ENCODE assay signal across 27 cellular contexts in genomic region chr4:7979652-7979968, GRCh38. TPM values are rescaled to one million over a fixed set of nuclear protein-coding genes. Genes with fewer than 3 reads are reported as not detected.
DNase-seq lines count a peak whose midpoint lies in the region; ATAC-seq, FAIRE-seq and TF ChIP-seq lines count a peak whose summit lies in the region.
"Had no signal": no experiment of that assay in that cellular context is flagged by ENCODE, and none has a peak within 500 bp of the region (broad histone marks: within the 10 kb centered on the region; RNA-seq: fewer than 3 reads in every experiment).

No MANE protein-coding gene starts in this region.

- H3K79me2 ChIP-seq in HepG2 (ENCODE audit: insufficient read depth, low read length) = no peaks in the 10 kb centered on the region

- H3K4me1 ChIP-seq in HUES64 (ENCODE audit: insufficient read depth, low read length) = peaks cover 23% of the 10 kb centered on the region
- peaks cover 17% of the 10 kb centered on the region for H3K4me1 ChIP-seq in colonic mucosa
- peaks cover 13 to 20% (median 15%) of the 10 kb centered on the region in 4 donors for H3K4me1 ChIP-seq in esophagus muscularis mucosa
- peaks cover 26% of the 10 kb centered on the region for H3K4me1 ChIP-seq in HepG2 (ENCODE audit: insufficient read depth, low read length)
- H3K4me1 ChIP-seq: BLaER1 had no signal

- TF ChIP-seq POLR2A in esophagus muscularis mucosa (IDR thresholded peaks at IDR 0.05; ENCODE audit: low read depth) (no peak), HepG2 (IDR thresholded peaks at IDR 0.05; ENCODE audit: insufficient read depth in 1 of 2, low read depth in 2 of 2, low read length in 2 of 2) (no peak)

- H3K4me3 Mint-ChIP-seq in nephron = no peak overlapping the region
- H3K4me3 Mint-ChIP-seq in natural killer cell treated with Interleukin-12 subunit alpha and Interleukin-12 subunit beta and Interleukin-15 and Interleukin-18, amount 100 ng/mL, for 72 hours = no peak overlapping the region
- H3K4me3 Mint-ChIP-seq: activated T-cell treated with anti-CD3 and anti-CD28 coated beads, Interleukin-2, amount 50 U/mL, for 72 hours; stimulated activated naive CD8-positive, alpha-beta T cell treated with anti-CD3 and anti-CD28 coated beads, Interleukin-15, amount 100 ng/mL, for 72 hours had no signal

- H3K27ac ChIP-seq in AG04450 (ENCODE audit: low read depth, low read length) = peak overlapping the region; percentile 0
- peak overlapping the region; percentile 39; the same call in 1 of the 2 replicates for H3K27ac ChIP-seq in HUES64 (ENCODE audit: low read depth, low read length)
- H3K27ac ChIP-seq in colonic mucosa = peak overlapping the region; percentile 88
- no peak overlapping the region for H3K27ac ChIP-seq in esophagus muscularis mucosa (replicated peaks in 1 of 4)
- no peak overlapping the region for H3K27ac ChIP-seq in HepG2 (ENCODE audit: extremely low read length, insufficient read depth, low read length)
- H3K27ac ChIP-seq: BLaER1, cardiac muscle cell, GM23248, lower lobe of right lung, tibial artery had no signal

- in situ Hi-C loops in HepG2 (cut with HindIII; ENCODE audit: extremely low pct_ligation_motif_present, low pct_unique_long_range_greater_than_20kb) = no loop called here

- no peak overlapping the region for H3K4me2 ChIP-seq in HepG2 (ENCODE audit: low read depth, low read length)
- H3K4me2 ChIP-seq: A549, BLaER1 had no signal

- H3K9ac ChIP-seq in HUES64 (ENCODE audit: low read depth, low read length) = 0 out of 2 replicates have a peak overlapping the region, but pooled peaks have one; percentile 17
- peak overlapping the region in 1 of 2 donors; percentile 82 for H3K9ac ChIP-seq in colonic mucosa (ENCODE audit: low read depth in 2 of 2, low read length in 2 of 2)
- no peak overlapping the region for H3K9ac ChIP-seq in HepG2 (ENCODE audit: insufficient read depth, low read depth, low read length)
- H3K9ac ChIP-seq: BLaER1, GM23248 had no signal

- no peak overlapping the region for H2AFZ ChIP-seq in HepG2 (ENCODE audit: low read length)
- H2AFZ ChIP-seq: GM23248 had no signal

- POLR2A ChIA-PET in AG04450 (lab: Yijun Ruan, JAX) (interaction anchor here (0.6 kb wide), 1 partner anchor 169 kb away, joined by 3 read pairs; no protein-coding TSS in a partner anchor), HepG2 (lab: Yijun Ruan, JAX) (no interaction called here)

- no peaks in the 10 kb centered on the region for H3K9me3 Mint-ChIP-seq in nephron
- no peaks in the 10 kb centered on the region for H3K9me3 Mint-ChIP-seq in natural killer cell treated with Interleukin-12 subunit alpha and Interleukin-12 subunit beta and Interleukin-15 and Interleukin-18, amount 100 ng/mL, for 72 hours
- H3K9me3 Mint-ChIP-seq: activated T-cell treated with anti-CD3 and anti-CD28 coated beads, Interleukin-2, amount 50 U/mL, for 72 hours; stimulated activated naive CD8-positive, alpha-beta T cell treated with anti-CD3 and anti-CD28 coated beads, Interleukin-15, amount 100 ng/mL, for 72 hours had no signal

- H3K36me3 ChIP-seq in HUES64 (ENCODE audit: insufficient read depth, low read length) = no peaks in the 10 kb centered on the region
- no peaks in the 10 kb centered on the region for H3K36me3 ChIP-seq in colonic mucosa
- no peaks in the 10 kb centered on the region for H3K36me3 ChIP-seq in esophagus muscularis mucosa
- no peaks in the 10 kb centered on the region for H3K36me3 ChIP-seq in HepG2 (replicated peaks in 1 of 2; ENCODE audit: control insufficient read depth in 1 of 2, insufficient read depth in 2 of 2, low read length in 2 of 2)
- H3K36me3 ChIP-seq: BLaER1, cardiac muscle cell, lower lobe of right lung, tibial artery had no signal

- TF ChIP-seq RAD21 in HepG2 (CRISPR knock-in tag; IDR thresholded peaks at IDR 0.05) = no peak

- H3K9me3 ChIP-seq in AG04450 (ENCODE audit: control insufficient read depth, insufficient read depth, low read length) (no peaks in the 10 kb centered on the region; the same call in 1 of the 2 replicates), HUES64 (ENCODE audit: insufficient read depth, low read depth, low read length) (no peaks in the 10 kb centered on the region), colonic mucosa (no peaks in the 10 kb centered on the region), esophagus muscularis mucosa (no peaks in the 10 kb centered on the region), HepG2 (ENCODE audit: low read length) (no peaks in the 10 kb centered on the region)
- H3K9me3 ChIP-seq: A549, BLaER1, lower lobe of right lung, tibial artery had no signal

- no peak for FAIRE-seq in HepG2 (lab: Jason Lieb, UNC)
- FAIRE-seq: A549, endothelial cell of umbilical vein, GM19239, kidney had no signal

- H3K4me3 ChIP-seq in AG04450 (ENCODE audit: low read depth, low read length) (no peak overlapping the region), HUES64 (ENCODE audit: low read length) (no peak overlapping the region), colonic mucosa (no peak overlapping the region), esophagus muscularis mucosa (no peak overlapping the region), HepG2 (replicated peaks in 1 of 3; ENCODE audit: insufficient read depth in 1 of 3, low read depth in 2 of 3, low read length in 3 of 3) (no peak overlapping the region)
- H3K4me3 ChIP-seq: A549, BLaER1, cardiac muscle cell, GM23248, lower lobe of right lung, tibial artery had no signal

- H3K27me3 Mint-ChIP-seq in nephron (ENCODE audit: low read depth) = no peaks in the 10 kb centered on the region
- H3K27me3 Mint-ChIP-seq in natural killer cell treated with Interleukin-12 subunit alpha and Interleukin-12 subunit beta and Interleukin-15 and Interleukin-18, amount 100 ng/mL, for 72 hours = peaks cover 0 to 4% of the 10 kb centered on the region in 2 donors

- intact Hi-C loops in colonic mucosa (cut with DNase I) (no loop called here), esophagus muscularis mucosa (cut with DNase I) (no loop called here), HepG2 (cut with micrococcal nuclease; ENCODE audit: unreplicated experiment) (no loop called here)

- no peaks in the 10 kb centered on the region for H4K20me1 ChIP-seq in HepG2 (ENCODE audit: insufficient read depth, low read length)
- H4K20me1 ChIP-seq: BLaER1 had no signal

- no TSS peak for BruUV-seq in HepG2 (replicated peaks; lab: Mats Ljungman, UMichigan)

- H3K27me3 ChIP-seq in AG04450 (ENCODE audit: control insufficient read depth, insufficient read depth, low read length) (no peaks in the 10 kb centered on the region), HUES64 (ENCODE audit: insufficient read depth, low read length) (no peaks in the 10 kb centered on the region), colonic mucosa (no peaks in the 10 kb centered on the region), esophagus muscularis mucosa (no peaks in the 10 kb centered on the region), HepG2 (ENCODE audit: control insufficient read depth in 1 of 2, insufficient read depth in 2 of 2, low read length in 2 of 2) (peaks cover 6 to 56% of the 10 kb centered on the region in 2 experiments)
- H3K27me3 ChIP-seq: BLaER1, cardiac muscle cell, tibial artery had no signal

- H3K36me3 Mint-ChIP-seq in nephron (ENCODE audit: low read depth) = no peaks in the 10 kb centered on the region
- H3K36me3 Mint-ChIP-seq in natural killer cell treated with Interleukin-12 subunit alpha and Interleukin-12 subunit beta and Interleukin-15 and Interleukin-18, amount 100 ng/mL, for 72 hours = no peaks in the 10 kb centered on the region

- no peak for TF ChIP-seq CTCF in AG04450 (IDR thresholded peaks at IDR 0.05; ENCODE audit: low read depth, low read length)
- TF ChIP-seq CTCF in colonic mucosa (IDR thresholded peaks at IDR 0.05) = no peak
- no peak for TF ChIP-seq CTCF in nephron (IDR thresholded peaks at IDR 0.05; ENCODE audit: unreplicated experiment in 3 of 3)
- TF ChIP-seq CTCF in esophagus muscularis mucosa (IDR thresholded peaks at IDR 0.05) = no peak
- TF ChIP-seq CTCF in HepG2 (CRISPR knock-in tag; IDR thresholded peaks at IDR 0.05) = no peak

- CTCF ChIA-PET in AG04450 (lab: Charles Lee) = interaction anchor here (0.5 to 2.5 kb wide), 2 partner anchors 8 to 112 kb away, joined by 3 to 16 read pairs; no protein-coding TSS in a partner anchor
- CTCF ChIA-PET in HepG2 (lab: Yijun Ruan, JAX; ENCODE audit: low intra/inter-chr PET ratio, low total read pairs) = no interaction called here

- peak overlapping the region in 2 of 3 experiments; percentile 3 to 18 for H3K27ac Mint-ChIP-seq in nephron
- H3K27ac Mint-ChIP-seq in natural killer cell treated with Interleukin-12 subunit alpha and Interleukin-12 subunit beta and Interleukin-15 and Interleukin-18, amount 100 ng/mL, for 72 hours = peak overlapping the region in 1 of 2 donors; percentile 59
- H3K27ac Mint-ChIP-seq: activated T-cell treated with anti-CD3 and anti-CD28 coated beads, Interleukin-2, amount 50 U/mL, for 72 hours had no signal

- WGBS in HUES64 = 46% methylated on average over 4 of the region's 4 CpGs
- WGBS in esophagus muscularis mucosa = 82% methylated on average over 4 of the region's 4 CpGs
- 30% methylated on average over 4 of the region's 4 CpGs for WGBS in HepG2 (ENCODE audit: low lambda C conversion rate)

- H3K4me1 Mint-ChIP-seq in nephron = peaks cover 23% of the 10 kb centered on the region
- peaks cover 19 to 23% of the 10 kb centered on the region in 2 donors for H3K4me1 Mint-ChIP-seq in natural killer cell treated with Interleukin-12 subunit alpha and Interleukin-12 subunit beta and Interleukin-15 and Interleukin-18, amount 100 ng/mL, for 72 hours (ENCODE audit: low read depth in 2 of 2)

- no peak for ATAC-seq in HepG2
- no peak for ATAC-seq in natural killer cell treated with Interleukin-12 subunit alpha and Interleukin-12 subunit beta and Interleukin-15 and Interleukin-18, amount 100 ng/mL, for 72 hours
- ATAC-seq: activated T-cell treated with anti-CD3 and anti-CD28 coated beads, Interleukin-2, amount 50 U/mL, for 72 hours; stimulated activated naive CD8-positive, alpha-beta T cell treated with anti-CD3 and anti-CD28 coated beads, Interleukin-15, amount 100 ng/mL, for 72 hours had no signal

- TF ChIP-seq EP300 in esophagus muscularis mucosa (IDR thresholded peaks at IDR 0.05) (no peak), HepG2 (IDR thresholded peaks at IDR 0.05; ENCODE audit: low read depth in 2 of 2, low read length in 2 of 2) (no peak), HepG2 (CRISPR knock-in tag; IDR thresholded peaks at IDR 0.05; ENCODE audit: borderline replicate concordance) (no peak)

- DNase-seq in AG04450 (ENCODE audit: low read depth, low spot score) (no peak), colonic mucosa (no peak), esophagus muscularis mucosa (ENCODE audit: extremely low spot score) (no peak), HepG2 (ENCODE audit: low spot score) (no peak), AG08396 (ENCODE audit: low spot score) (no peak)
- DNase-seq in natural killer cell treated with Interleukin-12 subunit alpha and Interleukin-12 subunit beta and Interleukin-15 and Interleukin-18, amount 100 ng/mL, for 72 hours (ENCODE audit: low spot score) = no peak
- DNase-seq: activated naive CD4-positive, alpha-beta T cell treated with anti-CD3 and anti-CD28 coated beads, Interleukin-2, amount 50 U/mL, for 16 hours; activated T-cell treated with anti-CD3 and anti-CD28 coated beads, Interleukin-2, amount 50 U/mL, for 72 hours; COR-L47; dermis blood vessel endothelial cell; kidney; lower lobe of right lung; NCI-H1417; NCI-H748 treated with DMSO at 0.1 percent for 48 hours; SIG-M5; stimulated activated CD4-positive, alpha-beta T cell treated with anti-CD3 and anti-CD28 coated beads, Interleukin-12 subunit alpha, Interleukin-12 subunit beta, amount 100 ng/mL, for 4 hours; stimulated activated CD4-positive, alpha-beta T cell treated with anti-CD3 and anti-CD28 coated beads, Interleukin-4, amount 100 ng/mL, for 4 hours; stimulated activated naive CD8-positive, alpha-beta T cell treated with anti-CD3 and anti-CD28 coated beads, Interleukin-15, amount 100 ng/mL, for 72 hours; tibial artery had no signal

RNA-seq across cellular contexts. Expression of gene AFAP1, which starts 39.9 kb away (rescaled TPM):
- polyA plus RNA-seq in AG04450 (2011; rRNA removed) = 57.9 and 61.7 TPM in 2 replicates
- 77.9 and 84.3 TPM in 2 replicates for polyA minus RNA-seq in AG04450 (2011; rRNA and poly(A)+ RNA removed)
- polyA plus RNA-seq in HUES64 (2013, experiment 1 of 2) = 6.5 TPM
- 8.5 TPM for polyA plus RNA-seq in HUES64 (2013, experiment 2 of 2)
- 10 to 100 TPM; 29.7 to 43.9 TPM for total RNA-seq in colonic mucosa
- 10 to 100 TPM; 37.8 to 71.3 (median 50.9) TPM for total RNA-seq in esophagus muscularis mucosa
- total RNA-seq in HepG2 (2016; rRNA removed; fragmentation: Illumina TruSeq; extraction: Trizol) = 2.5 and 3.1 TPM in 2 replicates
- total RNA-seq in HepG2 (2016; cell fraction: cytosol; rRNA removed; fragmentation: Illumina TruSeq; extraction: Trizol; ENCODE audit: low read depth) = 0.91 and 1.1 TPM in 2 replicates
- 2.3 and 2.5 TPM in 2 replicates for total RNA-seq in HepG2 (2016; cell fraction: insoluble cytoplasmic fraction; rRNA removed; fragmentation: Illumina TruSeq; extraction: Trizol)
- total RNA-seq in HepG2 (2016; cell fraction: membrane; rRNA removed; fragmentation: Illumina TruSeq; extraction: Trizol) = 1.3 and 1.6 TPM in 2 replicates
- 3.2 and 3.5 TPM in 2 replicates for total RNA-seq in HepG2 (2016; cell fraction: nucleus; rRNA removed; fragmentation: Illumina TruSeq; extraction: Trizol)
- polyA plus RNA-seq in HepG2 (2011; rRNA removed) = 2.0 and 2.5 TPM in 2 replicates
- polyA plus RNA-seq in HepG2 (2011; cell fraction: cytosol; rRNA removed) = 1.4 and 1.6 TPM in 2 replicates
- 5.5 and 8.2 TPM in 2 replicates for polyA plus RNA-seq in HepG2 (2011; cell fraction: nucleus; rRNA removed)
- 2.8 and 2.9 TPM in 2 replicates for polyA plus RNA-seq in HepG2 (2012)
- 0.11 and 0.15 TPM in 2 replicates for polyA plus RNA-seq in HepG2 (2016; cell fraction: cytosol; fragmentation: Illumina TruSeq; extraction: Trizol; ENCODE audit: low read depth)
- 1.6 and 2.1 TPM in 2 replicates for polyA plus RNA-seq in HepG2 (2016; cell fraction: insoluble cytoplasmic fraction; fragmentation: Illumina TruSeq; extraction: Trizol; ENCODE audit: low read depth)
- polyA plus RNA-seq in HepG2 (2016; cell fraction: membrane; fragmentation: Illumina TruSeq; extraction: Trizol; ENCODE audit: low read depth) = 0.37 and 0.58 TPM in 2 replicates
- polyA plus RNA-seq in HepG2 (2016; cell fraction: nucleus; fragmentation: Illumina TruSeq; extraction: Trizol; ENCODE audit: insufficient read depth, low read depth) = 2.7 and 3.5 TPM in 2 replicates
- 4.5 and 14.2 TPM in 2 replicates for polyA minus RNA-seq in HepG2 (2011; rRNA and poly(A)+ RNA removed; ENCODE audit: low replicate concordance)
- 2.9 and 3.2 TPM in 2 replicates for polyA minus RNA-seq in HepG2 (2011; cell fraction: cytosol; rRNA and poly(A)+ RNA removed)
- 9.5 and 11.9 TPM in 2 replicates for polyA minus RNA-seq in HepG2 (2011; cell fraction: nucleus; rRNA and poly(A)+ RNA removed)
- total RNA-seq in natural killer cell treated with Interleukin-12 subunit alpha and Interleukin-12 subunit beta and Interleukin-15 and Interleukin-18, amount 100 ng/mL, for 72 hours = 1 to 10 TPM; 7.2 to 9.1 TPM

Comparison
In these comparisons a context has a peak if more than half of its experiments do, and no peak if none do; other contexts are left out.
1. H3K27ac ChIP-seq: peak in AG04450 (single experiment), HUES64 (single experiment) and colonic mucosa (single experiment); none in esophagus muscularis mucosa (0 of 4) and HepG2 (single experiment).